13 cellular contexts compared by ENCODE assay signal in genomic region chr19:13208964-13209796, GRCh38. TPM values are rescaled to one million over a fixed set of nuclear protein-coding genes. Genes with fewer than 3 reads are reported as not detected.
A peak's percentile ranks its signal among the peaks of the same experiment; 100 is the strongest.
DNase-seq lines count a peak whose midpoint lies in the region; ATAC-seq and TF ChIP-seq lines count a peak whose summit lies in the region.
"Had no signal": no experiment of that assay in that cellular context is flagged by ENCODE, and none has a peak within 500 bp of the region (broad histone marks: within the 10 kb centered on the region; RNA-seq: fewer than 3 reads in every experiment).

No MANE protein-coding gene starts in this region.

- H3K9me2 ChIP-seq in Karpas-422 (replicated peaks; ENCODE audit: insufficient read depth, low read length): no peaks in the 10 kb centered on the region

- H3K4me3 ChIP-seq in Karpas-422 (ENCODE audit: low read length) (no peak overlapping the region), endodermal cell (ENCODE audit: low read length) (no peak overlapping the region), stomach (peak overlapping the region in 3 of 4 donors; percentile 46 to 52 (median 46))

- H2AFZ ChIP-seq in Karpas-422 (ENCODE audit: low read length): no peak overlapping the region

- peak; percentile 40 for TF ChIP-seq CTCF in endodermal cell (conservative IDR thresholded peaks at IDR 0.05)
- no peak for TF ChIP-seq CTCF in stomach (IDR thresholded peaks at IDR 0.05)

- H3K27me3 Mint-ChIP-seq in activated T-cell treated with anti-CD3 and anti-CD28 coated beads, Interleukin-2, amount 50 U/mL, for 72 hours (ENCODE audit: low read depth): no peaks in the 10 kb centered on the region
- H3K27me3 Mint-ChIP-seq in endodermal cell (ENCODE audit: insufficient read depth): no peaks in the 10 kb centered on the region
- H3K27me3 Mint-ChIP-seq: type B pancreatic cell had no signal

- no peaks in the 10 kb centered on the region for H3K27me3 ChIP-seq in Karpas-422 (ENCODE audit: low read length)
- H3K27me3 ChIP-seq in endodermal cell (ENCODE audit: control insufficient read depth, insufficient read depth, low read length, poor library complexity, severe bottlenecking): no peaks in the 10 kb centered on the region
- H3K27me3 ChIP-seq in stomach: no peaks in the 10 kb centered on the region

- no peak overlapping the region for H3K4me2 ChIP-seq in Karpas-422 (ENCODE audit: low read depth, low read length, poor library complexity, severe bottlenecking)

- peaks cover 16% of the 10 kb centered on the region for H3K4me1 ChIP-seq in Karpas-422 (ENCODE audit: low read length)
- H3K4me1 ChIP-seq in endodermal cell (ENCODE audit: control insufficient read depth, insufficient read depth, low read length): no peaks in the 10 kb centered on the region
- H3K4me1 ChIP-seq in stomach: peaks cover 4 to 22% (median 17%) of the 10 kb centered on the region in 4 donors

- no peak for ATAC-seq in activated T-cell treated with anti-CD3 and anti-CD28 coated beads, Interleukin-2, amount 50 U/mL, for 72 hours (replicated peaks in 1 of 2)
- ATAC-seq in GM21526 (IDR thresholded peaks at IDR 0.05; ENCODE audit: low FRiP score, unreplicated experiment): no peak

- DNase-seq in activated T-cell treated with anti-CD3 and anti-CD28 coated beads, Interleukin-2, amount 50 U/mL, for 72 hours: no peak
- DNase-seq in activated T-cell treated with anti-CD3 and anti-CD28 coated beads, Interleukin-2, amount 50 U/mL, for 48 hours: no peak
- DNase-seq in Karpas-422 (peak; percentile 27), endodermal cell (peak; percentile 80), stomach (no peak), NCI-H146 treated with DMSO at 0.1 percent for 48 hours (lab: John Stamatoyannopoulos, UW; ENCODE audit: unreplicated experiment) (no peak), SK-N-DZ (ENCODE audit: low spot score) (no peak)
- DNase-seq: activated effector memory CD4-positive, alpha-beta T cell treated with Interleukin-2 at 50 U/mL for 16 hours; occipital lobe; stimulated activated CD4-positive, alpha-beta T cell treated with anti-CD3 and anti-CD28 coated beads, Interleukin-2, amount 100 ng/mL, for 48 hours; T-helper 9 cell had no signal

- no peaks in the 10 kb centered on the region for H3K36me3 ChIP-seq in Karpas-422 (ENCODE audit: insufficient read depth, low read length)
- no peaks in the 10 kb centered on the region for H3K36me3 ChIP-seq in endodermal cell (ENCODE audit: control insufficient read depth, insufficient read depth, low read length)
- H3K36me3 ChIP-seq in stomach: no peaks in the 10 kb centered on the region

- no peak for TF ChIP-seq POLR2A in stomach (IDR thresholded peaks at IDR 0.05)

- no peaks in the 10 kb centered on the region for H4K20me1 ChIP-seq in Karpas-422 (ENCODE audit: insufficient read depth, low read depth, low read length)

- H3K9ac ChIP-seq in Karpas-422 (ENCODE audit: low read length) (no peak overlapping the region), endodermal cell (ENCODE audit: extremely low read depth, low read length, poor library complexity, severe bottlenecking) (no peak overlapping the region)

- intact Hi-C loops in stomach (cut with DNase I; ENCODE audit: low total_unique reads): no loop called here

- no peaks in the 10 kb centered on the region for H3K36me3 Mint-ChIP-seq in activated T-cell treated with anti-CD3 and anti-CD28 coated beads, Interleukin-2, amount 50 U/mL, for 72 hours (ENCODE audit: insufficient read depth in 2 of 2)
- no peaks in the 10 kb centered on the region for H3K36me3 Mint-ChIP-seq in endodermal cell (ENCODE audit: low read depth)
- H3K36me3 Mint-ChIP-seq: type B pancreatic cell had no signal

- TF ChIP-seq EP300 in stomach (IDR thresholded peaks at IDR 0.05): no peak

- H3K27ac Mint-ChIP-seq in activated T-cell treated with anti-CD3 and anti-CD28 coated beads, Interleukin-2, amount 50 U/mL, for 72 hours: no peak overlapping the region
- H3K27ac Mint-ChIP-seq in endodermal cell: no peak overlapping the region

- peak overlapping the region; percentile 53 to 57 for H3K4me3 Mint-ChIP-seq in activated T-cell treated with anti-CD3 and anti-CD28 coated beads, Interleukin-2, amount 50 U/mL, for 72 hours
- no peak overlapping the region for H3K4me3 Mint-ChIP-seq in endodermal cell

- H3K9me3 Mint-ChIP-seq in activated T-cell treated with anti-CD3 and anti-CD28 coated beads, Interleukin-2, amount 50 U/mL, for 72 hours: no peaks in the 10 kb centered on the region
- no peaks in the 10 kb centered on the region for H3K9me3 Mint-ChIP-seq in endodermal cell
- H3K9me3 Mint-ChIP-seq: type B pancreatic cell had no signal

- H3K27ac ChIP-seq in Karpas-422 (ENCODE audit: low read length): no peak overlapping the region
- H3K27ac ChIP-seq in endodermal cell (ENCODE audit: low read depth, low read length): no peak overlapping the region
- peak overlapping the region in 2 of 5 donors; percentile 78 to 81 for H3K27ac ChIP-seq in stomach

- 90 to 93% methylated on average over 3 to 28 of the region's 29 CpGs for WGBS in endodermal cell (ENCODE audit: insufficient coverage in 1 of 2, insufficient read length in 1 of 2), 2 experiments
- 71 to 88% (median 79%) methylated on average over 11 to 29 of the region's 29 CpGs for WGBS in stomach, 5 donors

- peaks cover 38% of the 10 kb centered on the region for H3K4me1 Mint-ChIP-seq in activated T-cell treated with anti-CD3 and anti-CD28 coated beads, Interleukin-2, amount 50 U/mL, for 72 hours (ENCODE audit: low read depth)
- no peaks in the 10 kb centered on the region for H3K4me1 Mint-ChIP-seq in endodermal cell

- H3K9me3 ChIP-seq in Karpas-422 (ENCODE audit: low read length) (no peaks in the 10 kb centered on the region), endodermal cell (ENCODE audit: control insufficient read depth, low read length) (no peaks in the 10 kb centered on the region), stomach (no peaks in the 10 kb centered on the region)

- H3K79me2 ChIP-seq in Karpas-422 (ENCODE audit: low read length): no peaks in the 10 kb centered on the region

RNA-seq across cellular contexts. Expression of gene IER2, which starts 59.0 kb away (rescaled TPM):
- total RNA-seq in activated T-cell treated with anti-CD3 and anti-CD28 coated beads, Interleukin-2, amount 50 U/mL, for 72 hours: 100 to 1,000 TPM; 168 to 184 TPM
- 7.3 and 15.9 TPM in 2 replicates for total RNA-seq in Karpas-422 (2014; rRNA removed; shearing (Covaris generic); ENCODE audit: low replicate concordance)
- total RNA-seq in endodermal cell: 10 to 100 TPM; 55.3 to 66.6 TPM
- polyA plus RNA-seq in endodermal cell (2013, experiment 1 of 2): 51.9 TPM
- 52.6 TPM for polyA plus RNA-seq in endodermal cell (2013, experiment 2 of 2)
- total RNA-seq in stomach: 100 to 1,000 TPM in 3 of 5 donors, 10 to 100 TPM in 2; 32.3 to 421 (median 150) TPM
- polyA plus RNA-seq in stomach: 10 to 100 TPM; 64.3 to 87.2 (median 64.6) TPM
- polyA plus RNA-seq in SK-N-DZ (2014; cell fraction: cytosol; rRNA removed): 22.6 and 22.7 TPM in 2 replicates
- 27.7 and 36.1 TPM in 2 replicates for polyA plus RNA-seq in SK-N-DZ (2014; cell fraction: nucleus; rRNA removed)

RNA-seq across cellular contexts. Expression of gene STX10, which starts 59.0 kb away (rescaled TPM):
- total RNA-seq in activated T-cell treated with anti-CD3 and anti-CD28 coated beads, Interleukin-2, amount 50 U/mL, for 72 hours: 10 to 100 TPM; 73.9 to 89.9 TPM
- 47.0 and 103 TPM in 2 replicates for total RNA-seq in Karpas-422 (2014; rRNA removed; shearing (Covaris generic); ENCODE audit: low replicate concordance)
- total RNA-seq in endodermal cell (10 to 100 TPM; 30.8 to 34.8 TPM), stomach (100 to 1,000 TPM in 3 of 5 donors, 10 to 100 TPM in 2; 20.4 to 942 (median 117) TPM)
- polyA plus RNA-seq in endodermal cell (2013, experiment 1 of 2): 44.8 TPM
- polyA plus RNA-seq in endodermal cell (2013, experiment 2 of 2): 42.4 TPM
- 100 to 1,000 TPM in 1 of 3 donors, 10 to 100 TPM in 2; 74.8 to 114 (median 94.7) TPM for polyA plus RNA-seq in stomach
- polyA plus RNA-seq in SK-N-DZ (2014; cell fraction: cytosol; rRNA removed): 88.3 and 135 TPM in 2 replicates
- 230 and 272 TPM in 2 replicates for polyA plus RNA-seq in SK-N-DZ (2014; cell fraction: nucleus; rRNA removed)

Comparison
In these comparisons a context has a peak if more than half of its experiments do, and no peak if none do; other contexts are left out.
1. DNase-seq: peak in Karpas-422 (single experiment) and endodermal cell (single experiment); none in activated T-cell treated with anti-CD3 and anti-CD28 coated beads, Interleukin-2, amount 50 U/mL, for 72 hours (0 of 2), activated T-cell treated with anti-CD3 and anti-CD28 coated beads, Interleukin-2, amount 50 U/mL, for 48 hours (0 of 2), stomach (single experiment), NCI-H146 treated with DMSO at 0.1 percent for 48 hours (single experiment) and SK-N-DZ (single experiment).
2. H3K4me3 ChIP-seq: peak in stomach (3 of 4); none in Karpas-422 (single experiment) and endodermal cell (single experiment).